14 cellular contexts compared by ENCODE assay signal in the genomic region with DNA sequence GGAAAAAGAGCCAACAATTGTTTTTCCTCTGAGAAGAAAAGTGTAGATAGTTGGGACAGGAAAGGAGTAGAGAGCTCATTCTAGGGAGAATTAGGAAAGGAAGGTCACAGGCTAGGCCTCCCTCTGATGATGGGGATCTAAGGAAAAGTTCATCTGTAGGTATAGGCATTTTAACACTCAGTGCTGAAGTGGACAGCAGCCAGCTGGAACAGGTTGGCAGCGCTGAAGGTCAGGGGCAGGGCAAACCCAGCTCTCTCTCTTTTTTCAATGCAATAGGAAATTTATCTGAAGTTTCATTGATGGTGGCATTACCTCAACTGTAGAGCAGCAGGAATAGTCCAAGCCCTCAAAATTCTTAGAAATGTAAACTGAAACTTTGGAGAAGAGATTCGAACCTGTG.
DNase-seq lines count a peak whose midpoint lies in the region; FAIRE-seq and TF ChIP-seq lines count a peak whose summit lies in the region.
"Had no signal": no experiment of that assay in that cellular context is flagged by ENCODE, and none has a peak within 500 bp of the region (broad histone marks: within the 10 kb centered on the region; RNA-seq: fewer than 3 reads in every experiment).

No MANE protein-coding gene starts in this region.

- CTCF ChIA-PET in H1 (lab: Charles Lee; ENCODE audit: partially characterized antibody) = interaction anchor here (0.8 to 1.2 kb wide), 3 partner anchors 27 to 434 kb away, joined by 3 read pairs; no protein-coding TSS in a partner anchor

- H3K23me2 ChIP-seq in H1 (ENCODE audit: low read depth, low read length) = no peaks in the 10 kb centered on the region

- H3K9me3 ChIP-seq in H1 (ENCODE audit: insufficient read depth in 2 of 2, low read depth in 1 of 2, low read length in 1 of 2) = no peaks in the 10 kb centered on the region
- H3K9me3 ChIP-seq: suprapubic skin had no signal

- no peaks in the 10 kb centered on the region for H3K79me1 ChIP-seq in H1 (ENCODE audit: low read depth, low read length)
- H3K79me1 ChIP-seq in mesendoderm (ENCODE audit: low read length) = no peaks in the 10 kb centered on the region

- no peak overlapping the region for H3K23ac ChIP-seq in H1 (ENCODE audit: insufficient read length)
- no peak overlapping the region for H3K23ac ChIP-seq in mesendoderm (ENCODE audit: low read length)

- TF ChIP-seq CTCF in NB4 (IDR thresholded peaks at IDR 0.05; ENCODE audit: low read depth, low read length) (no peak), H1 (IDR thresholded peaks at IDR 0.05; ENCODE audit: control extremely low read depth in 1 of 3, insufficient read depth in 1 of 3, low read depth in 1 of 3, low read length in 3 of 3) (no peak)

- H3K18ac ChIP-seq in H1 (ENCODE audit: extremely low read depth, low read length) = no peak overlapping the region
- no peak overlapping the region for H3K18ac ChIP-seq in mesendoderm (ENCODE audit: low read length)

- no peak overlapping the region for H2AFZ ChIP-seq in H1 (ENCODE audit: low read length)

- WGBS in H1 (ENCODE audit: extremely low coverage in 1 of 2, insufficient coverage in 1 of 2, insufficient read length in 1 of 2, insufficient replicate concordance in 2 of 2, low coverage in 1 of 2, low lambda C conversion rate in 2 of 2, missing lambda C conversion rate in 1 of 2), 2 experiments = 76% methylated on average over 2 of the region's 2 CpGs; no CpG with 5 or more reads in 1 of the 2 experiments
- WGBS in mesendoderm (ENCODE audit: extremely low coverage, insufficient coverage, low lambda C conversion rate) = no CpG with 5 or more reads among the region's 2 CpGs

- H3K4ac ChIP-seq in H1 (replicated peaks; ENCODE audit: insufficient read length, low read depth, low read length) (no peak overlapping the region), mesendoderm (ENCODE audit: low read depth, low read length) (no peak overlapping the region)

- no peak overlapping the region for H4K8ac ChIP-seq in H1 (ENCODE audit: extremely low read depth, insufficient read depth, low read length)
- H4K8ac ChIP-seq in mesendoderm (ENCODE audit: low read depth, low read length) = no peak overlapping the region

- no peak overlapping the region for H3K27ac ChIP-seq in H1 (ENCODE audit: low read depth, low read length)
- no peak overlapping the region for H3K27ac ChIP-seq in mesendoderm (ENCODE audit: low read depth, low read length)
- H3K27ac ChIP-seq: epithelial cell of prostate, HL-60, suprapubic skin had no signal

- peaks cover 0 to 1% of the 10 kb centered on the region in 2 experiments for H4K20me1 ChIP-seq in H1 (replicated peaks in 1 of 2; ENCODE audit: control insufficient read depth in 1 of 2, insufficient read depth in 2 of 2, low read length in 2 of 2)

- H3K4me3 ChIP-seq in NB4 (ENCODE audit: low read depth, low read length) = no peak overlapping the region
- H3K4me3 ChIP-seq in H1 (ENCODE audit: extremely low read depth in 1 of 4, insufficient read depth in 2 of 4, low read depth in 3 of 4, low read length in 4 of 4) = no peak overlapping the region
- H3K4me3 ChIP-seq in mesendoderm (ENCODE audit: low read length) = no peak overlapping the region
- H3K4me3 ChIP-seq: suprapubic skin had no signal

- H3K79me2 ChIP-seq in H1 (ENCODE audit: control insufficient read depth in 1 of 2, insufficient read depth in 2 of 2, low read length in 2 of 2) (no peaks in the 10 kb centered on the region), mesendoderm (ENCODE audit: control insufficient read depth, insufficient read depth, low read length) (no peaks in the 10 kb centered on the region)

- no peak overlapping the region for H2BK12ac ChIP-seq in H1 (ENCODE audit: low read depth, low read length)

- no peak overlapping the region for H3K14ac ChIP-seq in H1 (ENCODE audit: insufficient read length)

- TF ChIP-seq EP300 in H1 (IDR thresholded peaks at IDR 0.05; ENCODE audit: borderline replicate concordance in 1 of 2, low read depth in 2 of 2, low read length in 2 of 2) = no peak

- no peak overlapping the region for H4K91ac ChIP-seq in H1 (replicated peaks; ENCODE audit: insufficient read length, low read length)

- H3K9ac ChIP-seq in H1 (replicated peaks in 1 of 4; ENCODE audit: extremely low read depth in 1 of 4, low read depth in 3 of 4, low read length in 3 of 4) (no peak overlapping the region), mesendoderm (ENCODE audit: low read length) (no peak overlapping the region)

- no peaks in the 10 kb centered on the region for H3K27me3 ChIP-seq in H1 (replicated peaks in 1 of 4; ENCODE audit: control insufficient read depth in 3 of 4, extremely low read depth in 1 of 4, insufficient read depth in 3 of 4, low read length in 3 of 4)
- no peaks in the 10 kb centered on the region for H3K27me3 ChIP-seq in mesendoderm (ENCODE audit: insufficient read depth, low read length, poor library complexity)
- H3K27me3 ChIP-seq: suprapubic skin had no signal

- H3K4me1 ChIP-seq in H1 (replicated peaks in 1 of 4; ENCODE audit: control insufficient read depth in 3 of 4, insufficient read depth in 4 of 4, low read length in 3 of 4) = no peaks in the 10 kb centered on the region
- H3K4me1 ChIP-seq in mesendoderm (ENCODE audit: control insufficient read depth, low read depth, low read length) = no peaks in the 10 kb centered on the region
- H3K4me1 ChIP-seq: suprapubic skin had no signal

- TF ChIP-seq RAD21 in H1 (IDR thresholded peaks at IDR 0.05 in 1 of 2, conservative IDR thresholded peaks at IDR 0.05 in 1 of 2; ENCODE audit: low read depth in 2 of 2, low read length in 2 of 2) = 0 out of 4 replicates have a peak, but pooled peaks of 1 of the 2 experiments have one; percentile 2

- no peak overlapping the region for H2BK20ac ChIP-seq in H1 (ENCODE audit: low read length)

- H4K5ac ChIP-seq in H1 (ENCODE audit: insufficient read length, low read depth, low read length) = no peak overlapping the region
- H4K5ac ChIP-seq in mesendoderm (ENCODE audit: low read length) = no peak overlapping the region

- no peaks in the 10 kb centered on the region for H3K36me3 ChIP-seq in H1 (ENCODE audit: control insufficient read depth in 2 of 4, insufficient read depth in 4 of 4, low read length in 3 of 4)
- no peaks in the 10 kb centered on the region for H3K36me3 ChIP-seq in mesendoderm (ENCODE audit: control insufficient read depth, insufficient read depth, low read length)
- H3K36me3 ChIP-seq: suprapubic skin had no signal

- no peak overlapping the region for H3K56ac ChIP-seq in H1 (replicated peaks; ENCODE audit: insufficient read length, low read depth, low read length)
- H3K56ac ChIP-seq in mesendoderm (ENCODE audit: low read length) = no peak overlapping the region

- H2BK120ac ChIP-seq in H1 (replicated peaks; ENCODE audit: low read depth, low read length) (no peak overlapping the region), mesendoderm (ENCODE audit: low read depth, low read length) (no peak overlapping the region)

- no peak overlapping the region for H2BK15ac ChIP-seq in H1 (ENCODE audit: low read length)
- no peak overlapping the region for H2BK15ac ChIP-seq in mesendoderm (replicated peaks; ENCODE audit: low read depth)

- no peak overlapping the region for H2AK5ac ChIP-seq in H1 (ENCODE audit: low read depth, low read length)
- H2AK5ac ChIP-seq in mesendoderm (ENCODE audit: low read length) = no peak overlapping the region

- POLR2A ChIA-PET in H1 (lab: Charles Lee; ENCODE audit: partially characterized antibody) = no interaction called here

- H2BK5ac ChIP-seq in H1 (ENCODE audit: low read depth, low read length) (no peak overlapping the region), mesendoderm (ENCODE audit: low read length) (no peak overlapping the region)

- DNase-seq in H4 (ENCODE audit: low spot score) (peak; percentile 9), NB4 (ENCODE audit: low read depth) (peak; percentile 12), H1 (ENCODE audit: low read depth in 1 of 2, low spot score in 2 of 2) (peak in 1 of 2 experiments; percentile 51), mesendoderm (peak; percentile 48), Ammon's horn (ENCODE audit: low spot score) (no peak), frontal cortex (ENCODE audit: low spot score in 2 of 2) (no peak), midbrain (lab: John Stamatoyannopoulos, UW) (no peak)
- DNase-seq: activated T-cell treated with anti-CD3 and anti-CD28 coated beads, Interleukin-2, amount 50 U/mL, for 24 hours; NCI-H1092 treated with DMSO at 0.1 percent for 48 hours; NCI-H446; SHP77 had no signal

- H3K4me2 ChIP-seq in H1 (ENCODE audit: insufficient read depth in 1 of 2, low read depth in 2 of 2, low read length in 2 of 2) = no peak overlapping the region
- H3K4me2 ChIP-seq in mesendoderm (ENCODE audit: low read length) = no peak overlapping the region

- peak; percentile 48 for FAIRE-seq in H1 (lab: Jason Lieb, UNC)
- FAIRE-seq in frontal cortex (lab: Jason Lieb, UNC) = no peak

- TF ChIP-seq POLR2A in NB4 (IDR thresholded peaks at IDR 0.05; ENCODE audit: extremely low read depth, insufficient read length) (no peak), H1 (IDR thresholded peaks at IDR 0.05; ENCODE audit: control extremely low read depth in 1 of 2, low read depth in 2 of 2, low read length in 2 of 2) (no peak)

TF ChIP-seq in H1, 55 proteins besides CTCF, POLR2A, EP300 and RAD21:
- TF ChIP-seq SIN3A (conservative IDR thresholded peaks at IDR 0.05 in 1 of 2, IDR thresholded peaks at IDR 0.05 in 1 of 2; ENCODE audit: low read depth in 1 of 2, low read length in 2 of 2) (peak; percentile 51 to 71; a peak in 1 of 4 replicates), BRCA1 (IDR thresholded peaks at IDR 0.05; ENCODE audit: low read depth, low read length) (no peak), RXRA (IDR thresholded peaks at IDR 0.05; ENCODE audit: insufficient read depth, low read depth, low read length) (0 out of 2 replicates have a peak, but pooled peaks have one; percentile 81)

Comparison
In these comparisons a context has a peak if more than half of its experiments do, and no peak if none do; other contexts are left out.
1. DNase-seq: peak in H4 (single experiment), NB4 (single experiment) and mesendoderm (single experiment); none in Ammon's horn (single experiment), frontal cortex (0 of 2) and midbrain (single experiment).